ENCODE assay signal across 2 cellular contexts in genomic region chr9:111005711-111006482, GRCh38.
A peak's percentile ranks its signal among the peaks of the same experiment; 100 is the strongest.
TF ChIP-seq lines count a peak whose summit lies in the region.

No MANE protein-coding gene starts in this region.

TF ChIP-seq in IMR-90, 13 proteins besides CTCF, POLR2A, EP300 and RAD21:
- TF ChIP-seq FOS (IDR thresholded peaks at IDR 0.05; ENCODE audit: low read depth, low read length) (no peak), CEBPB (IDR thresholded peaks at IDR 0.05; ENCODE audit: low read depth, low read length) (peak; percentile 79; the same call in 1 of the 2 replicates)

TF ChIP-seq in GM23338, 12 proteins besides CTCF, POLR2A, EP300 and RAD21:
- TF ChIP-seq JUNB (IDR thresholded peaks at IDR 0.05; ENCODE audit: unreplicated experiment), result no peak
- TF ChIP-seq NANOG (IDR thresholded peaks at IDR 0.05; ENCODE audit: borderline replicate concordance), result no peak
- TF ChIP-seq POLR2AphosphoS5 (IDR thresholded peaks at IDR 0.05; ENCODE audit: low read depth), result no peak
- TF ChIP-seq, protein P1, sequence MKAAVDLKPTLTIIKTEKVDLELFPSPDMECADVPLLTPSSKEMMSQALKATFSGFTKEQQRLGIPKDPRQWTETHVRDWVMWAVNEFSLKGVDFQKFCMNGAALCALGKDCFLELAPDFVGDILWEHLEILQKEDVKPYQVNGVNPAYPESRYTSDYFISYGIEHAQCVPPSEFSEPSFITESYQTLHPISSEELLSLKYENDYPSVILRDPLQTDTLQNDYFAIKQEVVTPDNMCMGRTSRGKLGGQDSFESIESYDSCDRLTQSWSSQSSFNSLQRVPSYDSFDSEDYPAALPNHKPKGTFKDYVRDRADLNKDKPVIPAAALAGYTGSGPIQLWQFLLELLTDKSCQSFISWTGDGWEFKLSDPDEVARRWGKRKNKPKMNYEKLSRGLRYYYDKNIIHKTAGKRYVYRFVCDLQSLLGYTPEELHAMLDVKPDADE (IDR thresholded peaks at IDR 0.05), result no peak
- TF ChIP-seq EZH2phosphoT487 (IDR thresholded peaks at IDR 0.05; ENCODE audit: unreplicated experiment), result no peak
- TF ChIP-seq CREB1 (CRISPR knock-in tag; IDR thresholded peaks at IDR 0.05; ENCODE audit: low read depth), result no peak
- TF ChIP-seq REST (IDR thresholded peaks at IDR 0.05; ENCODE audit: unreplicated experiment), result no peak
